17 cellular contexts compared by ENCODE assay signal in genomic region chr11:105937738-105938137, GRCh38.
DNase-seq lines count a peak whose midpoint lies in the region; ATAC-seq and TF ChIP-seq lines count a peak whose summit lies in the region.
"Had no signal": no experiment of that assay in that cellular context is flagged by ENCODE, and none has a peak within 500 bp of the region (broad histone marks: within the 10 kb centered on the region; RNA-seq: fewer than 3 reads in every experiment).

No MANE protein-coding gene starts in this region.

- no peaks in the 10 kb centered on the region for H3K27me3 ChIP-seq in fibroblast of lung (ENCODE audit: control insufficient read depth, insufficient read depth, low read length)
- no peaks in the 10 kb centered on the region for H3K27me3 ChIP-seq in CD4-positive, alpha-beta T cell (ENCODE audit: control insufficient read depth, insufficient read depth, low read length)
- H3K27me3 ChIP-seq: right atrium auricular region, tibial artery had no signal

- no peaks in the 10 kb centered on the region for H3K36me3 Mint-ChIP-seq in activated CD4-positive, alpha-beta T cell treated with anti-CD3 and anti-CD28 coated beads for 36 hours (ENCODE audit: low read depth)
- H3K36me3 Mint-ChIP-seq in CD4-positive, alpha-beta T cell (ENCODE audit: low read depth) = no peaks in the 10 kb centered on the region

- H3K4me3 Mint-ChIP-seq in activated CD4-positive, alpha-beta T cell treated with anti-CD3 and anti-CD28 coated beads for 36 hours = no peak overlapping the region
- no peak overlapping the region for H3K4me3 Mint-ChIP-seq in CD4-positive, alpha-beta T cell

- H3K36me3 ChIP-seq in fibroblast of lung (ENCODE audit: control insufficient read depth, insufficient read depth, low read length) = no peaks in the 10 kb centered on the region
- H3K36me3 ChIP-seq: right atrium auricular region, tibial artery had no signal

- CTCF ChIA-PET in activated CD4-positive, alpha-beta T cell treated with anti-CD3 and anti-CD28 coated beads for 36 hours (lab: Charles Lee) = no interaction called here
- CTCF ChIA-PET in CD4-positive, alpha-beta T cell (lab: Charles Lee) = no interaction called here

- no peak overlapping the region for H2AFZ ChIP-seq in fibroblast of lung (ENCODE audit: low read length)

- no peaks in the 10 kb centered on the region for H3K79me2 ChIP-seq in fibroblast of lung (ENCODE audit: control insufficient read depth, insufficient read depth, low read length)

- peak overlapping the region; percentile 8 for H3K4me2 ChIP-seq in fibroblast of lung (ENCODE audit: extremely low read depth, insufficient read depth, low read length)

- no peaks in the 10 kb centered on the region for H3K9me3 ChIP-seq in fibroblast of lung (ENCODE audit: control insufficient read depth, insufficient read depth, low read depth, low read length)
- H3K9me3 ChIP-seq in CD4-positive, alpha-beta T cell (ENCODE audit: control insufficient read depth, low read length) = no peaks in the 10 kb centered on the region
- H3K9me3 ChIP-seq: right atrium auricular region, tibial artery had no signal

- H3K9me3 Mint-ChIP-seq in activated CD4-positive, alpha-beta T cell treated with anti-CD3 and anti-CD28 coated beads for 36 hours (ENCODE audit: low read depth) = no peaks in the 10 kb centered on the region
- no peaks in the 10 kb centered on the region for H3K9me3 Mint-ChIP-seq in CD4-positive, alpha-beta T cell

- H3K9ac ChIP-seq in fibroblast of lung (ENCODE audit: insufficient read depth, low read length) = no peak overlapping the region

- POLR2A ChIA-PET in activated CD4-positive, alpha-beta T cell treated with anti-CD3 and anti-CD28 coated beads for 36 hours (lab: Charles Lee) = no interaction called here
- POLR2A ChIA-PET in CD4-positive, alpha-beta T cell (lab: Charles Lee) = no interaction called here

- H3K4me1 Mint-ChIP-seq in activated CD4-positive, alpha-beta T cell treated with anti-CD3 and anti-CD28 coated beads for 36 hours = no peaks in the 10 kb centered on the region
- H3K4me1 Mint-ChIP-seq in CD4-positive, alpha-beta T cell (ENCODE audit: low read depth) = no peaks in the 10 kb centered on the region

- H3K27ac ChIP-seq in fibroblast of lung (ENCODE audit: insufficient read depth, low read length) = no peak overlapping the region
- no peak overlapping the region for H3K27ac ChIP-seq in CD4-positive, alpha-beta T cell (ENCODE audit: low read depth, low read length)
- H3K27ac ChIP-seq: 22Rv1, right atrium auricular region, tibial artery had no signal

- DNase-seq in DMS53 (lab: John Stamatoyannopoulos, UW) (peak; percentile 67), DMS53 treated with DMSO at 0.1 percent for 48 hours (lab: John Stamatoyannopoulos, UW; ENCODE audit: unreplicated experiment) (no peak), RPMI7951 (ENCODE audit: low read depth) (peak; percentile 22), fibroblast of lung (ENCODE audit: low read depth in 2 of 2) (peak; percentile 39 to 58)
- no peak for DNase-seq in activated T-cell treated with anti-CD3 and anti-CD28 coated beads, Interleukin-2, amount 50 U/mL, for 48 hours
- no peak for DNase-seq in activated CD4-positive, alpha-beta T cell treated with anti-CD3 and anti-CD28 coated beads for 36 hours
- no peak for DNase-seq in activated CD4-positive, alpha-beta T cell treated with anti-CD3 and anti-CD28 coated beads, Interleukin-2, amount 50 U/mL, for 1 hour
- no peak for DNase-seq in CD4-positive, alpha-beta T cell
- DNase-seq: activated CD8-positive, alpha-beta memory T cell treated with anti-CD3 and anti-CD28 coated beads, Interleukin-2, amount 50 U/mL, for 4 hours; aorta; DND-41; foreskin melanocyte; NCI-H1105 treated with DMSO at 0.1 percent for 48 hours; tibial artery had no signal

- intact Hi-C loops in activated CD4-positive, alpha-beta T cell treated with anti-CD3 and anti-CD28 coated beads for 36 hours (cut with DNase I, micrococcal nuclease) = no loop called here
- intact Hi-C loops in CD4-positive, alpha-beta T cell (cut with DNase I, micrococcal nuclease) = no loop called here

- no peak for ATAC-seq in activated CD4-positive, alpha-beta T cell treated with anti-CD3 and anti-CD28 coated beads for 36 hours
- ATAC-seq in CD4-positive, alpha-beta T cell (ENCODE audit: poor library complexity) = no peak

- no peak for TF ChIP-seq CTCF in fibroblast of lung (conservative IDR thresholded peaks at IDR 0.05 in 1 of 2, IDR thresholded peaks at IDR 0.05 in 1 of 2; ENCODE audit: low read depth in 1 of 2, low read length in 2 of 2)
- no peak for TF ChIP-seq CTCF in CD4-positive, alpha-beta T cell (IDR thresholded peaks at IDR 0.05)

- no peak overlapping the region for H3K4me3 ChIP-seq in fibroblast of lung (replicated peaks in 1 of 4; ENCODE audit: control extremely low read depth in 1 of 4, insufficient read depth in 1 of 4, low read depth in 3 of 4, low read length in 4 of 4)
- H3K4me3 ChIP-seq: lung, right atrium auricular region, tibial artery had no signal

- no peak overlapping the region for H3K27ac Mint-ChIP-seq in activated CD4-positive, alpha-beta T cell treated with anti-CD3 and anti-CD28 coated beads for 36 hours
- H3K27ac Mint-ChIP-seq in CD4-positive, alpha-beta T cell = no peak overlapping the region

- H4K20me1 ChIP-seq in fibroblast of lung (ENCODE audit: control insufficient read depth, extremely low read depth, insufficient read depth, low read length) = no peaks in the 10 kb centered on the region

- no peaks in the 10 kb centered on the region for H3K4me1 ChIP-seq in fibroblast of lung (ENCODE audit: control insufficient read depth, extremely low read depth, insufficient read depth, low read length)
- H3K4me1 ChIP-seq: right atrium auricular region, tibial artery had no signal

- no peaks in the 10 kb centered on the region for H3K27me3 Mint-ChIP-seq in activated CD4-positive, alpha-beta T cell treated with anti-CD3 and anti-CD28 coated beads for 36 hours
- no peaks in the 10 kb centered on the region for H3K27me3 Mint-ChIP-seq in CD4-positive, alpha-beta T cell

Comparison
In these comparisons a context has a peak if more than half of its experiments do, and no peak if none do; other contexts are left out.
1. DNase-seq: peak in DMS53 (single experiment), RPMI7951 (single experiment) and fibroblast of lung (2 of 2); none in DMS53 treated with DMSO at 0.1 percent for 48 hours (single experiment), activated T-cell treated with anti-CD3 and anti-CD28 coated beads, Interleukin-2, amount 50 U/mL, for 48 hours (0 of 2), activated CD4-positive, alpha-beta T cell treated with anti-CD3 and anti-CD28 coated beads for 36 hours (single experiment), activated CD4-positive, alpha-beta T cell treated with anti-CD3 and anti-CD28 coated beads, Interleukin-2, amount 50 U/mL, for 1 hour (single experiment) and CD4-positive, alpha-beta T cell (0 of 10).